8 cellular contexts compared by ENCODE assay signal in the genomic region with DNA sequence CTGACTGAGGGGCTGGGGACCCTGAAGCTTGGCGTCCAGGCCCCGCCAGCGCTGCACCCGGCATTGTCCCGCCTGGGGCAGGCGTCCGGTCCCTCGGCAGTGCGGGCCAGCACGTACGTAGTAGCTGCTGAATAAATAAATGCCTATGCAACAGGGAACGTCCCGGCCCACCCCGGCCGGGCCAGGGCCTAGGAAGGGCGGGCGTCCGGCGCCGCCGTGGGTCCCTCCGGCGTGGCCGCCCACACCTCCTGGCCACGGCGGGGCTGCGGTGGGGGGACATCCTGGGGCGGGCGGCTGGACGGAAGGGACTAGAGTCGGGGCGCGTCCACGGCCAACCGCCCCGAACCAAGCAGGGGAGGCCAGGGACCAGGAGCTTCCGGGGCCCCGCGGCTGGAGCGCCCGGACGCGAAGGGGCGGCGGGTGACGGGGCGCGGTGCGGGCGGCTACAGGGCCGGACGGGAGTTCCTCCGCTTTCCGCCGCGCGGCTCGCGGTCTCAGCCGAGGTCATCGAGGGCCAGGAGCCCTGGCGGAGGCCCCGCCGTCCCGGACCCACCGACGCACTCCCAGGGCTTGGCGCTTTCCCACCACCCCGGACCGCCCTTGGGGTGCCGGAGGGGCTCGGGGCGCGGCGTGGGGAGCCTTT. TPM values are rescaled to one million over a fixed set of nuclear protein-coding genes. Genes with fewer than 3 reads are reported as not detected.
DNase-seq lines count a peak whose midpoint lies in the region; ATAC-seq lines count a peak whose summit lies in the region.

No MANE protein-coding gene starts in this region.

- H3K27ac ChIP-seq in esophagus (ENCODE audit: low read depth in 2 of 2, low read length in 1 of 2) (peak overlapping the region; percentile 95 to 96), mucosa of rectum (ENCODE audit: low read depth in 2 of 2, low read length in 2 of 2) (peak overlapping the region; percentile 73 to 85)

- DNase-seq in DMS 273 (lab: John Stamatoyannopoulos, UW; ENCODE audit: unreplicated experiment) (peak; percentile 66), DMS 273 treated with DMSO at 0.1 percent for 48 hours (lab: John Stamatoyannopoulos, UW) (no peak), ureter (ENCODE audit: low spot score) (peak; percentile 61), NCI-H524 treated with DMSO at 0.1 percent for 48 hours (lab: John Stamatoyannopoulos, UW) (no peak)
- peak; percentile 15 for DNase-seq in activated CD8-positive, alpha-beta memory T cell treated with anti-CD3 and anti-CD28 coated beads, Interleukin-2, amount 50 U/mL, for 4 hours

- 1 to 2% methylated on average over 53 to 75 of the region's 75 CpGs for WGBS in esophagus, 2 donors

- no peaks in the 10 kb centered on the region for H3K27me3 ChIP-seq in esophagus (ENCODE audit: control insufficient read depth in 1 of 2, insufficient read depth in 2 of 2, low read length in 2 of 2)
- H3K27me3 ChIP-seq in mucosa of rectum (ENCODE audit: control insufficient read depth in 2 of 2, insufficient read depth in 2 of 2, low read length in 2 of 2) = peaks cover 37 to 40% of the 10 kb centered on the region in 2 donors

- H3K36me3 ChIP-seq in esophagus (ENCODE audit: control insufficient read depth in 2 of 2, insufficient read depth in 2 of 2, low read length in 1 of 2) = no peaks in the 10 kb centered on the region
- no peaks in the 10 kb centered on the region for H3K36me3 ChIP-seq in mucosa of rectum (ENCODE audit: control insufficient read depth in 2 of 2, insufficient read depth in 2 of 2, low read length in 2 of 2)

- peaks cover 2% of the 10 kb centered on the region in 2 donors for H3K4me1 ChIP-seq in esophagus (ENCODE audit: control insufficient read depth in 2 of 2, insufficient read depth in 2 of 2, low read length in 1 of 2)
- H3K4me1 ChIP-seq in mucosa of rectum (ENCODE audit: control insufficient read depth in 2 of 2, insufficient read depth in 2 of 2, low read length in 2 of 2) = peaks cover 7 to 10% of the 10 kb centered on the region in 2 donors

- H3K9me3 ChIP-seq in esophagus (ENCODE audit: control insufficient read depth in 2 of 2, insufficient read depth in 1 of 2, low read depth in 1 of 2, low read length in 1 of 2) (no peaks in the 10 kb centered on the region), mucosa of rectum (ENCODE audit: control insufficient read depth in 2 of 2, low read length in 2 of 2) (no peaks in the 10 kb centered on the region)

- H3K4me3 ChIP-seq in esophagus (ENCODE audit: low read depth in 1 of 2, low read length in 2 of 2) (peak overlapping the region; percentile 71 to 89), mucosa of rectum (ENCODE audit: low read length in 2 of 2) (peak overlapping the region; percentile 68 to 78)

- peak overlapping the region; percentile 14 to 67 for H3K9ac ChIP-seq in mucosa of rectum (ENCODE audit: low read depth in 1 of 2, low read length in 2 of 2)

- ATAC-seq in HG03432 (IDR thresholded peaks at IDR 0.05; ENCODE audit: unreplicated experiment) = peak; percentile 34

RNA-seq across cellular contexts. Expression of a gene that starts 0.9 kb away (rescaled TPM):
- 1 to 10 TPM; 2.9 to 3.4 TPM for polyA plus RNA-seq in esophagus
- total RNA-seq in ureter = 32.2 TPM

Comparison
In these comparisons a context has a peak if more than half of its experiments do, and no peak if none do; other contexts are left out.
1. DNase-seq: peak in DMS 273 (single experiment), activated CD8-positive, alpha-beta memory T cell treated with anti-CD3 and anti-CD28 coated beads, Interleukin-2, amount 50 U/mL, for 4 hours (single experiment) and ureter (single experiment); none in DMS 273 treated with DMSO at 0.1 percent for 48 hours (single experiment) and NCI-H524 treated with DMSO at 0.1 percent for 48 hours (single experiment).